ENCODE assay signal across 8 cellular contexts in genomic region chr22:25562966-25563756, GRCh38. TPM values are rescaled to one million over a fixed set of nuclear protein-coding genes. Genes with fewer than 3 reads are reported as not detected.
A peak's percentile ranks its signal among the peaks of the same experiment; 100 is the strongest.
DNase-seq lines count a peak whose midpoint lies in the region; ATAC-seq, FAIRE-seq and TF ChIP-seq lines count a peak whose summit lies in the region.
"Not testable (repeated sequence)": the region's sequence is repeated elsewhere in the genome, so short reads cannot be mapped to it uniquely, and the experiment has no call there.

No MANE protein-coding gene starts in this region.

- not testable (repeated sequence) for H3K4ac ChIP-seq in H1 (replicated peaks; ENCODE audit: insufficient read length, low read depth, low read length)

- H3K36me3 Mint-ChIP-seq in CD4-positive, CD25-positive, alpha-beta regulatory T cell = not testable (repeated sequence)
- H3K36me3 Mint-ChIP-seq in activated T-helper 2 cell treated with anti-CD3 and anti-CD28 coated beads, Interferon-gamma antibody, Interleukin-2, Interleukin-4, amounts not matched to agents 10 μg/mL and 5 μg/mL and 100 μg/mL, durations not matched to agents 14 hours and 24 hours and 36 hours (ENCODE audit: low read depth) = peaks cover 19% of the 10 kb centered on the region

- H3K4me3 Mint-ChIP-seq in CD4-positive, CD25-positive, alpha-beta regulatory T cell = peak overlapping the region; percentile 62 to 98 (median 90)
- H3K4me3 Mint-ChIP-seq in activated T-helper 2 cell treated with anti-CD3 and anti-CD28 coated beads, Interferon-gamma antibody, Interleukin-2, Interleukin-4, amounts not matched to agents 10 μg/mL and 5 μg/mL and 100 μg/mL, durations not matched to agents 14 hours and 24 hours and 36 hours (ENCODE audit: low read depth) = peak overlapping the region; percentile 92

- H3K23ac ChIP-seq in H1 (ENCODE audit: insufficient read length) = not testable (repeated sequence)

- H3K27me3 Mint-ChIP-seq in CD4-positive, CD25-positive, alpha-beta regulatory T cell; activated T-helper 2 cell treated with anti-CD3 and anti-CD28 coated beads, Interferon-gamma antibody, Interleukin-2, Interleukin-4, amounts not matched to agents 10 μg/mL and 5 μg/mL and 100 μg/mL, durations not matched to agents 14 hours and 24 hours and 36 hours (ENCODE audit: low read depth): not testable (repeated sequence)

- H4K5ac ChIP-seq in H1 (ENCODE audit: insufficient read length, low read depth, low read length) = not testable (repeated sequence)

- not testable (repeated sequence) for H3K27me3 ChIP-seq in CD4-positive, CD25-positive, alpha-beta regulatory T cell (ENCODE audit: control insufficient read depth, insufficient read depth, low read length); left lung; parathyroid adenoma (ENCODE audit: control insufficient read depth, insufficient read depth, low read length); thymus (ENCODE audit: control insufficient read depth, insufficient read depth)
- peaks cover 17% of the 10 kb centered on the region for H3K27me3 ChIP-seq in HUES64 (ENCODE audit: insufficient read depth, low read length)
- peaks cover 0 to 13% (median 3%) of the 10 kb centered on the region in 4 experiments; a peak in 2 of 7 replicates for H3K27me3 ChIP-seq in H1 (replicated peaks in 1 of 4; ENCODE audit: control insufficient read depth in 3 of 4, extremely low read depth in 1 of 4, insufficient read depth in 3 of 4, low read length in 3 of 4)

- CTCF ChIA-PET in H1 (lab: Charles Lee; ENCODE audit: partially characterized antibody) = interaction anchor here (0.6 to 1.0 kb wide), 2 partner anchors 83 to 199 kb away, joined by 3 read pairs; no protein-coding TSS in a partner anchor

- H4K8ac ChIP-seq in H1 (ENCODE audit: extremely low read depth, insufficient read depth, low read length) = not testable (repeated sequence)

- not testable (repeated sequence) for FAIRE-seq in H1 (lab: Jason Lieb, UNC)

- not testable (repeated sequence) for TF ChIP-seq POLR2A in H1 (IDR thresholded peaks at IDR 0.05; ENCODE audit: control extremely low read depth in 1 of 2, low read depth in 2 of 2, low read length in 2 of 2)

- H3K9me3 ChIP-seq in CD4-positive, CD25-positive, alpha-beta regulatory T cell (ENCODE audit: control insufficient read depth in 2 of 2, low read length in 2 of 2); HUES64 (ENCODE audit: insufficient read depth, low read depth, low read length); H1 (ENCODE audit: insufficient read depth in 2 of 2, low read depth in 1 of 2, low read length in 1 of 2); left lung; parathyroid adenoma (ENCODE audit: control insufficient read depth, low read length); thymus (ENCODE audit: control insufficient read depth): not testable (repeated sequence)

- H2BK20ac ChIP-seq in H1 (ENCODE audit: low read length) = not testable (repeated sequence)

- peak overlapping the region; percentile 94 to 97 for H3K4me2 ChIP-seq in H1 (ENCODE audit: insufficient read depth in 1 of 2, low read depth in 2 of 2, low read length in 2 of 2)
- H3K4me2 ChIP-seq in parathyroid adenoma (ENCODE audit: low read length) = peak overlapping the region; percentile 74

- peak overlapping the region; percentile 43; the same call in 1 of the 2 replicates for H3K9ac ChIP-seq in HUES64 (ENCODE audit: low read depth, low read length)
- peak overlapping the region in 1 of 4 experiments; percentile 75; a peak in 2 of 7 replicates for H3K9ac ChIP-seq in H1 (replicated peaks in 1 of 4; ENCODE audit: extremely low read depth in 1 of 4, low read depth in 3 of 4, low read length in 3 of 4)
- H3K9ac ChIP-seq in parathyroid adenoma = not testable (repeated sequence)

- H4K91ac ChIP-seq in H1 (replicated peaks; ENCODE audit: insufficient read length, low read length) = not testable (repeated sequence)

- not testable (repeated sequence) for H2BK15ac ChIP-seq in H1 (ENCODE audit: low read length)

- intact Hi-C loops in activated T-helper 2 cell treated with anti-CD3 and anti-CD28 coated beads, Interferon-gamma antibody, Interleukin-2, Interleukin-4, amounts not matched to agents 10 μg/mL and 5 μg/mL and 100 μg/mL, durations not matched to agents 14 hours and 24 hours and 36 hours (cut with micrococcal nuclease); left lung (cut with DNase I): not testable (repeated sequence)

- not testable (repeated sequence) for H3K14ac ChIP-seq in H1 (ENCODE audit: insufficient read length)

- TF ChIP-seq CTCF in H1 (IDR thresholded peaks at IDR 0.05; ENCODE audit: control extremely low read depth in 1 of 3, insufficient read depth in 1 of 3, low read depth in 1 of 3, low read length in 3 of 3); left lung (IDR thresholded peaks at IDR 0.05); parathyroid adenoma (IDR thresholded peaks at IDR 0.05): not testable (repeated sequence)

- not testable (repeated sequence) for TF ChIP-seq RAD21 in H1 (IDR thresholded peaks at IDR 0.05 in 1 of 2, conservative IDR thresholded peaks at IDR 0.05 in 1 of 2; ENCODE audit: low read depth in 2 of 2, low read length in 2 of 2)

- H3K79me2 ChIP-seq in H1 (ENCODE audit: control insufficient read depth in 1 of 2, insufficient read depth in 2 of 2, low read length in 2 of 2) = peaks cover 0 to 28% of the 10 kb centered on the region in 2 experiments; a peak in 2 of 4 replicates
- H3K79me2 ChIP-seq in parathyroid adenoma = not testable (repeated sequence)

- not testable (repeated sequence) for H2BK5ac ChIP-seq in H1 (ENCODE audit: low read depth, low read length)

- ATAC-seq in CD4-positive, CD25-positive, alpha-beta regulatory T cell (ENCODE audit: low read depth in 2 of 2); left lung: not testable (repeated sequence)
- ATAC-seq in SK-N-SH treated with all-trans-retinoic acid at 6 μM for 48 hours = peak; percentile 39

- H2AFZ ChIP-seq in H1 (ENCODE audit: low read length) (peak overlapping the region; percentile 77), parathyroid adenoma (peak overlapping the region; percentile 87)

- H4K20me1 ChIP-seq in H1 (replicated peaks in 1 of 2; ENCODE audit: control insufficient read depth in 1 of 2, insufficient read depth in 2 of 2, low read length in 2 of 2) = not testable (repeated sequence)

- 55% methylated on average over 10 of the region's 10 CpGs for WGBS in HUES64
- 46% methylated on average over 10 of the region's 10 CpGs; no CpG with 5 or more reads in 1 of the 2 experiments for WGBS in H1 (ENCODE audit: extremely low coverage in 1 of 2, insufficient coverage in 1 of 2, insufficient read length in 1 of 2, insufficient replicate concordance in 2 of 2, low coverage in 1 of 2, low lambda C conversion rate in 2 of 2, missing lambda C conversion rate in 1 of 2), 2 experiments
- WGBS in thymus = 58% methylated on average over 10 of the region's 10 CpGs

- H3K56ac ChIP-seq in H1 (replicated peaks; ENCODE audit: insufficient read length, low read depth, low read length) = not testable (repeated sequence)

- not testable (repeated sequence) for H3K27ac ChIP-seq in CD4-positive, CD25-positive, alpha-beta regulatory T cell (ENCODE audit: insufficient read depth, low read length, poor library complexity, severe bottlenecking); HUES64 (ENCODE audit: low read depth, low read length); H1 (ENCODE audit: low read depth, low read length)
- peak overlapping the region; percentile 67 to 81 for H3K27ac ChIP-seq in left lung
- peak overlapping the region; percentile 68 for H3K27ac ChIP-seq in parathyroid adenoma
- peak overlapping the region; percentile 3 for H3K27ac ChIP-seq in thymus (ENCODE audit: low read depth)

- TF ChIP-seq EP300 in H1 (IDR thresholded peaks at IDR 0.05; ENCODE audit: borderline replicate concordance in 1 of 2, low read depth in 2 of 2, low read length in 2 of 2) = not testable (repeated sequence)

- H3K23me2 ChIP-seq in H1 (ENCODE audit: low read depth, low read length) = peaks cover 13% of the 10 kb centered on the region; the same call in 1 of the 2 replicates

- H3K9me3 Mint-ChIP-seq in CD4-positive, CD25-positive, alpha-beta regulatory T cell; activated T-helper 2 cell treated with anti-CD3 and anti-CD28 coated beads, Interferon-gamma antibody, Interleukin-2, Interleukin-4, amounts not matched to agents 10 μg/mL and 5 μg/mL and 100 μg/mL, durations not matched to agents 14 hours and 24 hours and 36 hours: not testable (repeated sequence)

- H2BK12ac ChIP-seq in H1 (ENCODE audit: low read depth, low read length) = not testable (repeated sequence)

- not testable (repeated sequence) for H3K79me1 ChIP-seq in H1 (ENCODE audit: low read depth, low read length)

- H3K27ac Mint-ChIP-seq in CD4-positive, CD25-positive, alpha-beta regulatory T cell = peak overlapping the region; percentile 68 to 82 (median 77)
- H3K27ac Mint-ChIP-seq in activated T-helper 2 cell treated with anti-CD3 and anti-CD28 coated beads, Interferon-gamma antibody, Interleukin-2, Interleukin-4, amounts not matched to agents 10 μg/mL and 5 μg/mL and 100 μg/mL, durations not matched to agents 14 hours and 24 hours and 36 hours = peak overlapping the region; percentile 96

- H3K4me1 ChIP-seq in CD4-positive, CD25-positive, alpha-beta regulatory T cell (ENCODE audit: control insufficient read depth, insufficient read depth, low read length, poor library complexity, severe bottlenecking) = peaks cover 11% of the 10 kb centered on the region
- H3K4me1 ChIP-seq in HUES64 (ENCODE audit: insufficient read depth, low read length) = peaks cover 25% of the 10 kb centered on the region
- peaks cover 1 to 11% (median 9%) of the 10 kb centered on the region in 4 experiments; a peak in 4 of 7 replicates for H3K4me1 ChIP-seq in H1 (replicated peaks in 1 of 4; ENCODE audit: control insufficient read depth in 3 of 4, insufficient read depth in 4 of 4, low read length in 3 of 4)
- H3K4me1 ChIP-seq in left lung = peaks cover 16 to 50% of the 10 kb centered on the region in 2 donors
- H3K4me1 ChIP-seq in parathyroid adenoma; thymus (ENCODE audit: control insufficient read depth, insufficient read depth, low read length): not testable (repeated sequence)

- POLR2A ChIA-PET in H1 (lab: Charles Lee; ENCODE audit: partially characterized antibody) = interaction anchor here (0.7 to 1.4 kb wide), 7 partner anchors 10 to 57 kb away, joined by 3 to 7 read pairs (median 4); no protein-coding TSS in a partner anchor

- H3K36me3 ChIP-seq in CD4-positive, CD25-positive, alpha-beta regulatory T cell (ENCODE audit: control insufficient read depth, insufficient read depth, low read length); HUES64 (ENCODE audit: insufficient read depth, low read length); H1 (ENCODE audit: control insufficient read depth in 2 of 4, insufficient read depth in 4 of 4, low read length in 3 of 4); left lung; parathyroid adenoma (ENCODE audit: control insufficient read depth, insufficient read depth, low read length); thymus (ENCODE audit: control insufficient read depth, insufficient read depth): not testable (repeated sequence)

- not testable (repeated sequence) for H2BK120ac ChIP-seq in H1 (replicated peaks; ENCODE audit: low read depth, low read length)

- peak overlapping the region; percentile 73; the same call in 1 of the 2 replicates for H3K18ac ChIP-seq in H1 (ENCODE audit: extremely low read depth, low read length)

- peaks cover 0 to 48% (median 27%) of the 10 kb centered on the region in 4 donors for H3K4me1 Mint-ChIP-seq in CD4-positive, CD25-positive, alpha-beta regulatory T cell
- H3K4me1 Mint-ChIP-seq in activated T-helper 2 cell treated with anti-CD3 and anti-CD28 coated beads, Interferon-gamma antibody, Interleukin-2, Interleukin-4, amounts not matched to agents 10 μg/mL and 5 μg/mL and 100 μg/mL, durations not matched to agents 14 hours and 24 hours and 36 hours (ENCODE audit: low read depth) = peaks cover 48% of the 10 kb centered on the region

- peak overlapping the region; percentile 75 for H3K4me3 ChIP-seq in CD4-positive, CD25-positive, alpha-beta regulatory T cell (ENCODE audit: low read depth, low read length)
- H3K4me3 ChIP-seq in HUES64 (ENCODE audit: low read length) = peak overlapping the region; percentile 73
- H3K4me3 ChIP-seq in H1 (ENCODE audit: extremely low read depth in 1 of 4, insufficient read depth in 2 of 4, low read depth in 3 of 4, low read length in 4 of 4) = peak overlapping the region; percentile 39 to 82 (median 76); a peak in 5 of 8 replicates
- H3K4me3 ChIP-seq in left lung = peak overlapping the region in 1 of 2 donors; percentile 87
- not testable (repeated sequence) for H3K4me3 ChIP-seq in parathyroid adenoma (ENCODE audit: low read depth, low read length); thymus (ENCODE audit: low read length)

- DNase-seq in CD4-positive, CD25-positive, alpha-beta regulatory T cell = peak in 1 of 3 donors; percentile 31
- not testable (repeated sequence) for DNase-seq in activated T-helper 2 cell treated with anti-CD3 and anti-CD28 coated beads, Interferon-gamma antibody, Interleukin-2, Interleukin-4, amounts not matched to agents 10 μg/mL and 5 μg/mL and 100 μg/mL, durations not matched to agents 14 hours and 24 hours and 36 hours (ENCODE audit: low spot score); H1 (ENCODE audit: low read depth in 1 of 2, low spot score in 2 of 2); left lung

- not testable (repeated sequence) for H2AK5ac ChIP-seq in H1 (ENCODE audit: low read depth, low read length)

RNA-seq across cellular contexts. Expression of gene GRK3, which starts 1.3 kb away (rescaled TPM):
- total RNA-seq in CD4-positive, CD25-positive, alpha-beta regulatory T cell = 3.5 TPM
- polyA plus RNA-seq in CD4-positive, CD25-positive, alpha-beta regulatory T cell = 1 to 10 TPM in 2 of 4 donors, under 1 TPM in 2; 0.51 to 1.7 (median 0.87) TPM
- polyA plus RNA-seq in HUES64 (2013, experiment 1 of 2) = 11.2 TPM
- polyA plus RNA-seq in HUES64 (2013, experiment 2 of 2) = 11.3 TPM
- total RNA-seq in activated T-helper 2 cell treated with anti-CD3 and anti-CD28 coated beads, Interferon-gamma antibody, Interleukin-2, Interleukin-4, amounts not matched to agents 10 μg/mL and 5 μg/mL and 100 μg/mL, durations not matched to agents 14 hours and 24 hours and 36 hours = 60.2 and 61.4 TPM in 2 replicates
- total RNA-seq in H1 (2021; fragmentation: NEBNext Ultra II Directional; extraction: Animal tissue kit (Norgen Biotek cat#: 25700)) = 32.1 and 35.3 TPM in 2 replicates
- polyA plus RNA-seq in H1 (2011; rRNA removed) (5.9 and 7.5 TPM in 2 replicates), thymus (8.4 TPM)
- 8.7 TPM for polyA plus RNA-seq in H1 (2011; cell fraction: cytosol; rRNA removed)
- polyA plus RNA-seq in H1 (2011; cell fraction: nucleus; rRNA removed) = 12.8 TPM
- 7.6 to 11.7 TPM (median 10.5 TPM) in 4 replicates for polyA plus RNA-seq in H1 (2012, experiment 1 of 2)
- polyA plus RNA-seq in H1 (2012, experiment 2 of 2) = 1.3 TPM
- polyA plus RNA-seq in H1 (2013, experiment 1 of 2) = 10.5 TPM
- polyA plus RNA-seq in H1 (2013, experiment 2 of 2) = 9.8 TPM
- polyA minus RNA-seq in H1 (2011; rRNA and poly(A)+ RNA removed) = 27.2 and 29.1 TPM in 2 replicates
- 13.9 TPM for polyA minus RNA-seq in H1 (2011; cell fraction: cytosol; rRNA and poly(A)+ RNA removed)
- 29.7 TPM for polyA minus RNA-seq in H1 (2011; cell fraction: nucleus; rRNA and poly(A)+ RNA removed)
- 10 to 100 TPM; 26.3 to 33.9 TPM for total RNA-seq in left lung
